ENCODE assay signal across 1 cellular context in the genomic region with DNA sequence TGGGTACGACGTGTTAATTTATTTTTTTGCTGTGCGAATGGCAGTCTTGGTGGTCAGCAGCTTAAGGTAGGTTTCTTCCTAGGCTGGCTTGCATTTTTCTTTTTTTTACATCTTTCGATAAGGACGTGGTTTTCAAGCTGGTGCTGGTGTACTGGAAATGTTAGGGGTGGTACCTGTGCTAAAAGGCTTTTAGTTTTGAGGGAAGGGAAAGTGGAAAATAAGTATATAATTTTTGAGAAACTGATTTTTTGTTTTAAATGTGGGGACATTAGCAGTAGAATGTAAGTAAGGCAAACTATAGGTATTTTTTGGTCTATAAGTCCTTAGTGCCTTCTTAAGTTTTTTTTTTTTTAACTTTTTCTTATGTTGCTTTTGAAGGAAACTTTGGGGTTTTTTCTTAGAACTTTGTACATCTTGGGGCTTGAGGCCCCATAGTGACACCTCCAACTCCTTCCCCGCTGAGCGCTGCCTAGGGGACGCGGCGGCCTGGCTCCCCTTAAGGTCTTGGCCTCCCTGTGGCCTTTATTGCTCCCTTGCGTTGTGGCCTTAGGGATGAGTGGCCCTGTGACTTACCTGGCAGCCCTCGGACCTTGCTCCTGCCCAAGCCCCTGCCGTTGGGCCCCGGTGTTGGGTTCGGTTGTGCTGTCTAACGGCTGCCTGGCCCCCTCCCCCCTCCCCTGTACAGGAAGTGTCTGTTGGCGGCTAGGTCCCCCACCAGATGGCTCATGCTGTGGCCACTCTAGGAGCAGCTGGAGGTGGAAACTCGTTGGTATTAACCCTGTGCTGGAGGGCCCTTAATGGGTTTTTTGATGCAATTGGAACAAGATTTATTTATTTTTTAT.
TF ChIP-seq lines count a peak whose summit lies in the region.

No MANE protein-coding gene starts in this region.

TF ChIP-seq in HepG2, 621 proteins besides CTCF, POLR2A, EP300 and RAD21 (continued from another document and continues in another):
- TF ChIP-seq, protein P1, sequence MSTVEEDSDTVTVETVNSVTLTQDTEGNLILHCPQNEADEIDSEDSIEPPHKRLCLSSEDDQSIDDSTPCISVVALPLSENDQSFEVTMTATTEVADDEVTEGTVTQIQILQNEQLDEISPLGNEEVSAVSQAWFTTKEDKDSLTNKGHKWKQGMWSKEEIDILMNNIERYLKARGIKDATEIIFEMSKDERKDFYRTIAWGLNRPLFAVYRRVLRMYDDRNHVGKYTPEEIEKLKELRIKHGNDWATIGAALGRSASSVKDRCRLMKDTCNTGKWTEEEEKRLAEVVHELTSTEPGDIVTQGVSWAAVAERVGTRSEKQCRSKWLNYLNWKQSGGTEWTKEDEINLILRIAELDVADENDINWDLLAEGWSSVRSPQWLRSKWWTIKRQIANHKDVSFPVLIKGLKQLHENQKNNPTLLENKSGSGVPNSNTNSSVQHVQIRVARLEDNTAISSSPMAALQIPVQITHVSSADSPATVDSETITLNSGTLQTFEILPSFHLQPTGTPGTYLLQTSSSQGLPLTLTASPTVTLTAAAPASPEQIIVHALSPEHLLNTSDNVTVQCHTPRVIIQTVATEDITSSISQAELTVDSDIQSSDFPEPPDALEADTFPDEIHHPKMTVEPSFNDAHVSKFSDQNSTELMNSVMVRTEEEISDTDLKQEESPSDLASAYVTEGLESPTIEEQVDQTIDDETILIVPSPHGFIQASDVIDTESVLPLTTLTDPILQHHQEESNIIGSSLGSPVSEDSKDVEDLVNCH (CRISPR knock-in tag; IDR thresholded peaks at IDR 0.05), result no peak
- TF ChIP-seq, protein P2, sequence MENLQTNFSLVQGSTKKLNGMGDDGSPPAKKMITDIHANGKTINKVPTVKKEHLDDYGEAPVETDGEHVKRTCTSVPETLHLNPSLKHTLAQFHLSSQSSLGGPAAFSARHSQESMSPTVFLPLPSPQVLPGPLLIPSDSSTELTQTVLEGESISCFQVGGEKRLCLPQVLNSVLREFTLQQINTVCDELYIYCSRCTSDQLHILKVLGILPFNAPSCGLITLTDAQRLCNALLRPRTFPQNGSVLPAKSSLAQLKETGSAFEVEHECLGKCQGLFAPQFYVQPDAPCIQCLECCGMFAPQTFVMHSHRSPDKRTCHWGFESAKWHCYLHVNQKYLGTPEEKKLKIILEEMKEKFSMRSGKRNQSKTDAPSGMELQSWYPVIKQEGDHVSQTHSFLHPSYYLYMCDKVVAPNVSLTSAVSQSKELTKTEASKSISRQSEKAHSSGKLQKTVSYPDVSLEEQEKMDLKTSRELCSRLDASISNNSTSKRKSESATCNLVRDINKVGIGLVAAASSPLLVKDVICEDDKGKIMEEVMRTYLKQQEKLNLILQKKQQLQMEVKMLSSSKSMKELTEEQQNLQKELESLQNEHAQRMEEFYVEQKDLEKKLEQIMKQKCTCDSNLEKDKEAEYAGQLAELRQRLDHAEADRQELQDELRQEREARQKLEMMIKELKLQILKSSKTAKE (CRISPR knock-in tag; IDR thresholded peaks at IDR 0.05; ENCODE audit: borderline replicate concordance), result no peak
- TF ChIP-seq FOXA3 (CRISPR knock-in tag; IDR thresholded peaks at IDR 0.05), result peak; percentile 79
- TF ChIP-seq DPF2 (CRISPR knock-in tag; IDR thresholded peaks at IDR 0.05; ENCODE audit: borderline replicate concordance, low read depth), result peak; percentile 72
- peak; percentile 45; the same call in 1 of the 2 replicates for TF ChIP-seq ZNF329 (CRISPR knock-in tag; IDR thresholded peaks at IDR 0.05; ENCODE audit: low read depth)
- peak; percentile 86 for TF ChIP-seq KLF13 (CRISPR knock-in tag; IDR thresholded peaks at IDR 0.05)
- TF ChIP-seq ZNF121 (CRISPR knock-in tag; IDR thresholded peaks at IDR 0.05), result peak; percentile 76; the same call in 1 of the 2 replicates
- TF ChIP-seq, protein P3, sequence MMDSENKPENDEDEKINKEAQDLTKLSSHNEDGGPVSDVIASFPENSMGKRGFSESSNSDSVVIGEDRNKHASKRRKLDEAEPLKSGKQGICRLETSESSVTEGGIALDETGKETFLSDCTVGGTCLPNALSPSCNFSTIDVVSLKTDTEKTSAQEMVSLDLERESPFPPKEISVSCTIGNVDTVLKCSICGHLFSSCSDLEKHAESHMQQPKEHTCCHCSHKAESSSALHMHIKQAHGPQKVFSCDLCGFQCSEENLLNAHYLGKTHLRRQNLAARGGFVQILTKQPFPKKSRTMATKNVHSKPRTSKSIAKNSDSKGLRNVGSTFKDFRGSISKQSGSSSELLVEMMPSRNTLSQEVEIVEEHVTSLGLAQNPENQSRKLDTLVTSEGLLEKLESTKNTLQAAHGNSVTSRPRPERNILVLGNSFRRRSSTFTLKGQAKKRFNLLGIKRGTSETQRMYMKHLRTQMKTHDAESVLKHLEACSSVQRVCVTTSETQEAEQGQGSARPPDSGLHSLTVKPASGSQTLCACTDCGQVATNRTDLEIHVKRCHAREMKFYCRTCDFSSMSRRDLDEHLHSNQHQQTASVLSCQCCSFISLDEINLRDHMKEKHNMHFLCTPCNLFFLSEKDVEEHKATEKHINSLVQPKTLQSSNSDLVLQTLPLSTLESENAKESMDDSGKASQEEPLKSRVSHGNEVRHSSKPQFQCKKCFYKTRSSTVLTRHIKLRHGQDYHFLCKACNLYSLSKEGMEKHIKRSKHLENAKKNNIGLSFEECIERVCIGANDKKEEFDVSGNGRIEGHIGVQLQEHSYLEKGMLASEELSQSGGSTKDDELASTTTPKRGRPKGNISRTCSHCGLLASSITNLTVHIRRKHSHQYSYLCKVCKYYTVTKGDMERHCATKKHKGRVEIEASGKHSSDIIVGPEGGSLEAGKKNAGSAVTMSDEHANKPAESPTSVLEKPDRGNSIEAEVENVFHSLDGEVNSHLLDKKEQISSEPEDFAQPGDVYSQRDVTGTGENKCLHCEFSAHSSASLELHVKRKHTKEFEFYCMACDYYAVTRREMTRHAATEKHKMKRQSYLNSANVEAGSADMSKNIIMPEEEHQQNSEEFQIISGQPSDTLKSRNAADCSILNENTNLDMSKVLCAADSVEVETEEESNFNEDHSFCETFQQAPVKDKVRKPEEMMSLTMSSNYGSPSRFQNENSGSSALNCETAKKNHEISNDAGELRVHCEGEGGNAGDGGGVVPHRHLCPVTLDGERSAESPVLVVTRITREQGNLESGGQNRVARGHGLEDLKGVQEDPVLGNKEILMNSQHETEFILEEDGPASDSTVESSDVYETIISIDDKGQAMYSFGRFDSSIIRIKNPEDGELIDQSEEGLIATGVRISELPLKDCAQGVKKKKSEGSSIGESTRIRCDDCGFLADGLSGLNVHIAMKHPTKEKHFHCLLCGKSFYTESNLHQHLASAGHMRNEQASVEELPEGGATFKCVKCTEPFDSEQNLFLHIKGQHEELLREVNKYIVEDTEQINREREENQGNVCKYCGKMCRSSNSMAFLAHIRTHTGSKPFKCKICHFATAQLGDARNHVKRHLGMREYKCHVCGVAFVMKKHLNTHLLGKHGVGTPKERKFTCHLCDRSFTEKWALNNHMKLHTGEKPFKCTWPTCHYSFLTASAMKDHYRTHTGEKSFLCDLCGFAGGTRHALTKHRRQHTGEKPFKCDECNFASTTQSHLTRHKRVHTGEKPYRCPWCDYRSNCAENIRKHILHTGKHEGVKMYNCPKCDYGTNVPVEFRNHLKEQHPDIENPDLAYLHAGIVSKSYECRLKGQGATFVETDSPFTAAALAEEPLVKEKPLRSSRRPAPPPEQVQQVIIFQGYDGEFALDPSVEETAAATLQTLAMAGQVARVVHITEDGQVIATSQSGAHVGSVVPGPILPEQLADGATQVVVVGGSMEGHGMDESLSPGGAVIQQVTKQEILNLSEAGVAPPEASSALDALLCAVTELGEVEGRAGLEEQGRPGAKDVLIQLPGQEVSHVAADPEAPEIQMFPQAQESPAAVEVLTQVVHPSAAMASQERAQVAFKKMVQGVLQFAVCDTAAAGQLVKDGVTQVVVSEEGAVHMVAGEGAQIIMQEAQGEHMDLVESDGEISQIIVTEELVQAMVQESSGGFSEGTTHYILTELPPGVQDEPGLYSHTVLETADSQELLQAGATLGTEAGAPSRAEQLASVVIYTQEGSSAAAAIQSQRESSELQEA (CRISPR knock-in tag; IDR thresholded peaks at IDR 0.05; ENCODE audit: not compliant biosample characterization), result peak; percentile 72
- TF ChIP-seq GZF1 (CRISPR knock-in tag; IDR thresholded peaks at IDR 0.05), result peak; percentile 78; the same call in 1 of the 2 replicates
- no peak for TF ChIP-seq ZNF432 (CRISPR knock-in tag; IDR thresholded peaks at IDR 0.05; ENCODE audit: borderline replicate concordance)
- TF ChIP-seq CEBPB (IDR thresholded peaks at IDR 0.05; ENCODE audit: borderline replicate concordance, low read depth, low read length), result no peak
- TF ChIP-seq ZNF724P (CRISPR knock-in tag; IDR thresholded peaks at IDR 0.05; ENCODE audit: borderline replicate concordance), result peak; percentile 78; the same call in 1 of the 2 replicates
- no peak for TF ChIP-seq NFRKB (IDR thresholded peaks at IDR 0.05)
- peak; percentile 87 for TF ChIP-seq SRY (CRISPR knock-in tag; IDR thresholded peaks at IDR 0.05)
- TF ChIP-seq SATB2 (CRISPR knock-in tag; IDR thresholded peaks at IDR 0.05), result no peak
- no peak for TF ChIP-seq ZNF496 (CRISPR knock-in tag; IDR thresholded peaks at IDR 0.05; ENCODE audit: insufficient replicate concordance)
- TF ChIP-seq CBFB (CRISPR knock-in tag; IDR thresholded peaks at IDR 0.05), result peak; percentile 83
- no peak for TF ChIP-seq ZNF660 (CRISPR knock-in tag; IDR thresholded peaks at IDR 0.05; ENCODE audit: borderline replicate concordance, low read depth)
- TF ChIP-seq, protein P4, sequence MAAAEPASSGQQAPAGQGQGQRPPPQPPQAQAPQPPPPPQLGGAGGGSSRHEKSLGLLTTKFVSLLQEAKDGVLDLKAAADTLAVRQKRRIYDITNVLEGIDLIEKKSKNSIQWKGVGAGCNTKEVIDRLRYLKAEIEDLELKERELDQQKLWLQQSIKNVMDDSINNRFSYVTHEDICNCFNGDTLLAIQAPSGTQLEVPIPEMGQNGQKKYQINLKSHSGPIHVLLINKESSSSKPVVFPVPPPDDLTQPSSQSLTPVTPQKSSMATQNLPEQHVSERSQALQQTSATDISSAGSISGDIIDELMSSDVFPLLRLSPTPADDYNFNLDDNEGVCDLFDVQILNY (CRISPR knock-in tag; conservative IDR thresholded peaks at IDR 0.05), result no peak; the same call in 1 of the 2 replicates
- peak; percentile 90 for TF ChIP-seq HIVEP1 (CRISPR knock-in tag; IDR thresholded peaks at IDR 0.05)
- peak; percentile 90 for TF ChIP-seq TBX2 (CRISPR knock-in tag; IDR thresholded peaks at IDR 0.05; ENCODE audit: borderline replicate concordance)
- peak; percentile 80 for TF ChIP-seq ZNF430 (CRISPR knock-in tag; IDR thresholded peaks at IDR 0.05)
- TF ChIP-seq HES4 (CRISPR knock-in tag; IDR thresholded peaks at IDR 0.05; ENCODE audit: borderline replicate concordance), result peak; percentile 55; the same call in 1 of the 2 replicates
- peak; percentile 92 for TF ChIP-seq KLF6 (CRISPR knock-in tag; IDR thresholded peaks at IDR 0.05)
- TF ChIP-seq ZNF10 (CRISPR knock-in tag; IDR thresholded peaks at IDR 0.05; ENCODE audit: borderline replicate concordance, low read depth), result no peak
- TF ChIP-seq ZNF225 (CRISPR knock-in tag; IDR thresholded peaks at IDR 0.05), result peak; percentile 96
- TF ChIP-seq HNRNPH1 (optimal IDR thresholded peaks at IDR 0.05; ENCODE audit: low read depth, low read length), result peak; percentile 91
- peak; percentile 60; the same call in 1 of the 2 replicates for TF ChIP-seq ATF7-NPFF (CRISPR knock-in tag; IDR thresholded peaks at IDR 0.05; ENCODE audit: low read depth)
- TF ChIP-seq ATM (IDR thresholded peaks at IDR 0.05; ENCODE audit: borderline replicate concordance), result no peak
- TF ChIP-seq, protein P5, sequence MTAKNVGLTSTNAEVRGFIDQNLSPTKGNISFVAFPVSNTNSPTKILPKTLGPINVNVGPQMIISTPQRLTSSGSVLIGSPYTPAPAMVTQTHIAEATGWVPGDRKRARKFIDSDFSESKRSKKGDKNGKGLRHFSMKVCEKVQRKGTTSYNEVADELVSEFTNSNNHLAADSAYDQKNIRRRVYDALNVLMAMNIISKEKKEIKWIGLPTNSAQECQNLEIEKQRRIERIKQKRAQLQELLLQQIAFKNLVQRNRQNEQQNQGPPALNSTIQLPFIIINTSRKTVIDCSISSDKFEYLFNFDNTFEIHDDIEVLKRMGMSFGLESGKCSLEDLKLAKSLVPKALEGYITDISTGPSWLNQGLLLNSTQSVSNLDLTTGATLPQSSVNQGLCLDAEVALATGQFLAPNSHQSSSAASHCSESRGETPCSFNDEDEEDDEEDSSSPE (CRISPR knock-in tag; IDR thresholded peaks at IDR 0.05), result peak; percentile 84
- TF ChIP-seq SETDB1 (CRISPR knock-in tag; IDR thresholded peaks at IDR 0.05; ENCODE audit: borderline replicate concordance), result no peak
- TF ChIP-seq ZNF782 (CRISPR knock-in tag; IDR thresholded peaks at IDR 0.05; ENCODE audit: borderline replicate concordance), result peak; percentile 99
- TF ChIP-seq ZNF605 (CRISPR knock-in tag; IDR thresholded peaks at IDR 0.05), result 0 out of 2 replicates have a peak, but pooled peaks have one; percentile 70
- TF ChIP-seq, protein P6, sequence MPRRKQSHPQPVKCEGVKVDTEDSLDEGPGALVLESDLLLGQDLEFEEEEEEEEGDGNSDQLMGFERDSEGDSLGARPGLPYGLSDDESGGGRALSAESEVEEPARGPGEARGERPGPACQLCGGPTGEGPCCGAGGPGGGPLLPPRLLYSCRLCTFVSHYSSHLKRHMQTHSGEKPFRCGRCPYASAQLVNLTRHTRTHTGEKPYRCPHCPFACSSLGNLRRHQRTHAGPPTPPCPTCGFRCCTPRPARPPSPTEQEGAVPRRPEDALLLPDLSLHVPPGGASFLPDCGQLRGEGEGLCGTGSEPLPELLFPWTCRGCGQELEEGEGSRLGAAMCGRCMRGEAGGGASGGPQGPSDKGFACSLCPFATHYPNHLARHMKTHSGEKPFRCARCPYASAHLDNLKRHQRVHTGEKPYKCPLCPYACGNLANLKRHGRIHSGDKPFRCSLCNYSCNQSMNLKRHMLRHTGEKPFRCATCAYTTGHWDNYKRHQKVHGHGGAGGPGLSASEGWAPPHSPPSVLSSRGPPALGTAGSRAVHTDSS (CRISPR knock-in tag; conservative IDR thresholded peaks at IDR 0.05), result peak; percentile 16; the same call in 1 of the 2 replicates
- no peak for TF ChIP-seq ZNF30 (CRISPR knock-in tag; IDR thresholded peaks at IDR 0.05)
- peak; percentile 46; the same call in 1 of the 2 replicates for TF ChIP-seq FOXJ3 (CRISPR knock-in tag; IDR thresholded peaks at IDR 0.05; ENCODE audit: borderline replicate concordance)
- TF ChIP-seq KDM5B (CRISPR knock-in tag; IDR thresholded peaks at IDR 0.05; ENCODE audit: borderline replicate concordance), result peak; percentile 93; the same call in 1 of the 2 replicates
- no peak; the same call in 1 of the 2 replicates for TF ChIP-seq GATA4 (IDR thresholded peaks at IDR 0.05; ENCODE audit: borderline replicate concordance, low read depth)
- peak; percentile 92 for TF ChIP-seq RXRB (CRISPR knock-in tag; IDR thresholded peaks at IDR 0.05; ENCODE audit: borderline replicate concordance)
- TF ChIP-seq KLF16 (CRISPR knock-in tag; IDR thresholded peaks at IDR 0.05), result peak in 1 of 2 experiments; percentile 80; a peak in 2 of 4 replicates
- TF ChIP-seq ZBTB38 (CRISPR knock-in tag; IDR thresholded peaks at IDR 0.05), result peak; percentile 95
- 0 out of 2 replicates have a peak, but pooled peaks have one; percentile 18 for TF ChIP-seq ZNF773 (CRISPR knock-in tag; IDR thresholded peaks at IDR 0.05; ENCODE audit: borderline replicate concordance)
- peak; percentile 89 for TF ChIP-seq TOPORS (CRISPR knock-in tag; IDR thresholded peaks at IDR 0.05)
- peak; percentile 99 for TF ChIP-seq REPIN1 (CRISPR knock-in tag; IDR thresholded peaks at IDR 0.05; ENCODE audit: borderline replicate concordance, low read depth)
- 0 out of 2 replicates have a peak, but pooled peaks have one; percentile 70 for TF ChIP-seq NFKBIZ (CRISPR knock-in tag; IDR thresholded peaks at IDR 0.05)
- TF ChIP-seq ZNF326 (CRISPR knock-in tag; IDR thresholded peaks at IDR 0.05; ENCODE audit: borderline replicate concordance), result peak; percentile 85; the same call in 1 of the 2 replicates
